Comparison of ENCODE assay signal across 8 cellular contexts in genomic region chr1:16206547-16207317, GRCh38. TPM values are rescaled to one million over a fixed set of nuclear protein-coding genes. Genes with fewer than 3 reads are reported as not detected.
DNase-seq lines count a peak whose midpoint lies in the region; ATAC-seq, FAIRE-seq and TF ChIP-seq lines count a peak whose summit lies in the region.

No MANE protein-coding gene starts in this region.

- H3K27me3 ChIP-seq in SJCRH30 (no peaks in the 10 kb centered on the region), testis (no peaks in the 10 kb centered on the region)

- intact Hi-C loops in testis (cut with DNase I; ENCODE audit: low total_unique reads), result no loop called here

- peak; percentile 96 for DNase-seq in MV-4-11 (lab: John Stamatoyannopoulos, UW)
- DNase-seq in SJCRH30, result peak; percentile 99 to 100
- DNase-seq in activated naive CD4-positive, alpha-beta T cell treated with anti-CD3 and anti-CD28 coated beads, Interleukin-2, amount 10 ng/mL, durations not matched to agents 7 days and 5 days, result peak; percentile 97
- DNase-seq in glomerular visceral epithelial cell (ENCODE audit: extremely low spot score), result peak; percentile 98
- DNase-seq in omental fat pad (ENCODE audit: low spot score), result peak; percentile 85
- DNase-seq in testis, result peak; percentile 98

- H3K36me3 ChIP-seq in HEK293 (ENCODE audit: control insufficient read depth in 2 of 2, insufficient read depth in 1 of 2, low read length in 2 of 2), result no peaks in the 10 kb centered on the region
- H3K36me3 ChIP-seq in SJCRH30, result no peaks in the 10 kb centered on the region
- H3K36me3 ChIP-seq in testis (ENCODE audit: low read depth, missing control alignments), result no peaks in the 10 kb centered on the region

- H3K36me3 Mint-ChIP-seq in activated naive CD4-positive, alpha-beta T cell treated with anti-CD3 and anti-CD28 coated beads, Interleukin-2, amount 10 ng/mL, durations not matched to agents 7 days and 5 days, result peaks cover 5% of the 10 kb centered on the region

- H3K4me3 Mint-ChIP-seq in activated naive CD4-positive, alpha-beta T cell treated with anti-CD3 and anti-CD28 coated beads, Interleukin-2, amount 10 ng/mL, durations not matched to agents 7 days and 5 days, result peak overlapping the region; percentile 86

- CTCF ChIA-PET in HEK293 (lab: Yijun Ruan, JAX), result interaction anchor here (0.7 to 0.9 kb wide), 2 partner anchors 31 to 37 kb away, joined by 3 to 4 read pairs; no protein-coding TSS in a partner anchor
- CTCF ChIA-PET in activated naive CD4-positive, alpha-beta T cell treated with anti-CD3 and anti-CD28 coated beads, Interleukin-2, amount 10 ng/mL, durations not matched to agents 7 days and 5 days (lab: Charles Lee), result interaction anchor here (1.3 to 1.5 kb wide), 3 partner anchors 37 to 157 kb away, joined by 3 to 6 read pairs (median 4); no protein-coding TSS in a partner anchor

- no peak for TF ChIP-seq POLR2A in testis (IDR thresholded peaks at IDR 0.05)

- H3K9me3 ChIP-seq in HEK293 (ENCODE audit: control insufficient read depth, insufficient read depth, low read depth, low read length), result no peaks in the 10 kb centered on the region
- no peaks in the 10 kb centered on the region for H3K9me3 ChIP-seq in SJCRH30 (replicated peaks)
- no peaks in the 10 kb centered on the region for H3K9me3 ChIP-seq in testis

- H3K4me3 ChIP-seq in HEK293 (ENCODE audit: low read depth, low read length) (peak overlapping the region; percentile 31), SJCRH30 (peak overlapping the region; percentile 64), testis (peak overlapping the region; percentile 57 to 65)

- 0% methylated on average over 9 to 72 of the region's 87 CpGs for WGBS in testis, 2 donors

- peak; percentile 97 for ATAC-seq in omental fat pad (ENCODE audit: low FRiP score)

- peak overlapping the region; percentile 57 for H3K27ac ChIP-seq in HEK293 (ENCODE audit: extremely low read depth, low read depth, low read length)
- H3K27ac ChIP-seq in SJCRH30, result peak overlapping the region; percentile 80
- H3K27ac ChIP-seq in testis, result peak overlapping the region; percentile 71 to 92

- H3K4me1 ChIP-seq in HEK293 (ENCODE audit: control insufficient read depth, insufficient read depth, low read length) (no peaks in the 10 kb centered on the region), SJCRH30 (peaks cover 14% of the 10 kb centered on the region), testis (peaks cover 10% of the 10 kb centered on the region)

- H3K4me1 Mint-ChIP-seq in activated naive CD4-positive, alpha-beta T cell treated with anti-CD3 and anti-CD28 coated beads, Interleukin-2, amount 10 ng/mL, durations not matched to agents 7 days and 5 days, result peaks cover 19% of the 10 kb centered on the region

- peak overlapping the region; percentile 99 for H3K27ac Mint-ChIP-seq in activated naive CD4-positive, alpha-beta T cell treated with anti-CD3 and anti-CD28 coated beads, Interleukin-2, amount 10 ng/mL, durations not matched to agents 7 days and 5 days

- TF ChIP-seq CTCF in HEK293 (tag by site-specific recombination; IDR thresholded peaks at IDR 0.05) (no peak), omental fat pad (IDR thresholded peaks at IDR 0.05) (no peak), testis (IDR thresholded peaks at IDR 0.05) (no peak)

- POLR2A ChIA-PET in HEK293 (lab: Yijun Ruan, JAX), result interaction anchor here (0.7 to 1.9 kb wide), 5 partner anchors 10 to 169 kb away, joined by 3 to 27 read pairs (median 3); no protein-coding TSS in a partner anchor

- H3K27me3 Mint-ChIP-seq in activated naive CD4-positive, alpha-beta T cell treated with anti-CD3 and anti-CD28 coated beads, Interleukin-2, amount 10 ng/mL, durations not matched to agents 7 days and 5 days, result peaks cover 6% of the 10 kb centered on the region

- peak; percentile 89 for FAIRE-seq in G401.6 (lab: Jason Lieb, UNC)

- H3K9me3 Mint-ChIP-seq in activated naive CD4-positive, alpha-beta T cell treated with anti-CD3 and anti-CD28 coated beads, Interleukin-2, amount 10 ng/mL, durations not matched to agents 7 days and 5 days, result no peaks in the 10 kb centered on the region

TF ChIP-seq in HEK293, 187 proteins besides CTCF, POLR2A, EP300 and RAD21 (continues in another document):
- TF ChIP-seq ZNF391 (tag by site-specific recombination; IDR thresholded peaks at IDR 0.05; ENCODE audit: borderline replicate concordance, low read depth), result 0 out of 2 replicates have a peak, but pooled peaks have one; percentile 49
- no peak for TF ChIP-seq ZNF677 (tag by site-specific recombination; IDR thresholded peaks at IDR 0.05)
- no peak for TF ChIP-seq HOXD13 (CRISPR knock-in tag; IDR thresholded peaks at IDR 0.05; ENCODE audit: borderline replicate concordance)
- peak; percentile 61; the same call in 1 of the 2 replicates for TF ChIP-seq ZXDB (tag by site-specific recombination; IDR thresholded peaks at IDR 0.05)
- no peak for TF ChIP-seq MYNN (tag by site-specific recombination; IDR thresholded peaks at IDR 0.05; ENCODE audit: borderline replicate concordance)
- no peak for TF ChIP-seq ZNF155 (tag by site-specific recombination; IDR thresholded peaks at IDR 0.05)
- peak; percentile 27; the same call in 1 of the 2 replicates for TF ChIP-seq ZNF449 (tag by site-specific recombination; IDR thresholded peaks at IDR 0.05)
- TF ChIP-seq ZNF707 (tag by site-specific recombination; IDR thresholded peaks at IDR 0.05), result no peak
- peak; percentile 95 for TF ChIP-seq ZNF121 (tag by site-specific recombination; IDR thresholded peaks at IDR 0.05)
- TF ChIP-seq ZNF280D (tag by site-specific recombination; IDR thresholded peaks at IDR 0.05), result no peak

RNA-seq across cellular contexts. Expression of gene ARHGEF19, which starts 5.7 kb away (rescaled TPM):
- total RNA-seq in SJCRH30 (2014; rRNA removed; shearing (Covaris generic)), result 7.9 and 9.9 TPM in 2 replicates
- total RNA-seq in omental fat pad (10 to 100 TPM in 1 of 4 donors, 1 to 10 TPM in 3; 2.6 to 10.6 (median 3.9) TPM), testis (10 to 100 TPM in 1 of 2 donors, 1 to 10 TPM in 1; 8.5 to 10.1 TPM)
- 6.0 TPM for polyA plus RNA-seq in testis (ENCODE audit: insufficient read depth, low read depth, low replicate concordance)

RNA-seq across cellular contexts. Expression of gene CPLANE2, which starts 30.3 kb away (rescaled TPM):
- 1.3 and 1.9 TPM in 2 replicates for total RNA-seq in SJCRH30 (2014; rRNA removed; shearing (Covaris generic))
- 10 to 100 TPM in 1 of 4 donors, 1 to 10 TPM in 3; 2.0 to 13.3 (median 4.7) TPM for total RNA-seq in omental fat pad
- total RNA-seq in testis, result 10 to 100 TPM; 11.1 to 11.8 TPM
- polyA plus RNA-seq in testis (ENCODE audit: insufficient read depth, low read depth, low replicate concordance), result 10.6 TPM

RNA-seq across cellular contexts. Expression of gene EPHA2, which starts 50.9 kb away (rescaled TPM):
- total RNA-seq in SJCRH30 (2014; rRNA removed; shearing (Covaris generic)), result 55.0 and 57.3 TPM in 2 replicates
- total RNA-seq in omental fat pad (10 to 100 TPM; 15.3 to 41.8 (median 28.6) TPM), testis (10 to 100 TPM in 1 of 2 donors, 1 to 10 TPM in 1; 5.7 to 14.1 TPM)
- 5.1 TPM for polyA plus RNA-seq in testis (ENCODE audit: insufficient read depth, low read depth, low replicate concordance)

Comparison
In these comparisons a context has a peak if more than half of its experiments do, and no peak if none do; other contexts are left out.
1. Peak in every context shown above with its lines: DNase-seq, ATAC-seq, H3K4me3 ChIP-seq and H3K27ac ChIP-seq.